In the genomic region with DNA sequence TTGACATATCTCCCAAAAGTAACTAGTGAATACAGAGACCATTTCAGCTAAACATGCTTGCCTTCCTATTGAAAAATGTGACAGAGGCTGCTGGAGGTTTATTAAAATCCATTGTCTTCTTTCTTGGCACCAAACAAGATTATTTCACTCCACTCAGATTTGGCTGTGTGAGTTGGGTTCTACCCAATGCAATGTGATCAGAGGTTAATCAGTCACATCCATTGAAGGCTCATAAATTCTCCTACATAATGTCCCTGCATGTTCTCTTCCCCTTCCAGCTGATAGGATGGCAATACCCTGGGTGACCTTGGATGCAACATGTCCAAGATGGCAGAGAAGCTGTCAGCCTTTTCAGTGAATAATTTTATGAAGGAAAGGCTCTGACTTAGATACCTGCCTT, we compare ENCODE assay signal across 36 cellular contexts. TPM values are rescaled to one million over a fixed set of nuclear protein-coding genes. Genes with fewer than 3 reads are reported as not detected.
"Had no signal": no experiment of that assay in that cellular context is flagged by ENCODE, and none has a peak within 500 bp of the region (broad histone marks: within the 10 kb centered on the region; RNA-seq: fewer than 3 reads in every experiment).

No MANE protein-coding gene starts in this region.

- DNase-seq: activated effector memory CD4-positive, alpha-beta T cell treated with anti-CD3 and anti-CD28 coated beads, Interleukin-2, amount 50 U/mL, for 16 hours; activated effector memory CD4-positive, alpha-beta T cell treated with Interleukin-2 at 50 U/mL for 16 hours; activated gamma-delta T cell; activated gamma-delta T cell treated with Interleukin-2 at 50 U/mL for 16 hours; activated naive CD4-positive, alpha-beta T cell; activated naive CD4-positive, alpha-beta T cell treated with anti-CD3 and anti-CD28 coated beads for 36 hours; activated naive CD4-positive, alpha-beta T cell treated with anti-CD3 and anti-CD28 coated beads, Interleukin-2, amount 10 ng/mL, durations not matched to agents 7 days and 5 days; activated naive CD4-positive, alpha-beta T cell treated with anti-CD3 and anti-CD28 coated beads, Interleukin-2, amount 50 U/mL, for 16 hours; activated naive CD4-positive, alpha-beta T cell treated with Interleukin-2 at 50 U/mL for 16 hours; activated naive CD8-positive, alpha-beta T cell treated with anti-CD3 and anti-CD28 coated beads for 36 hours; activated naive CD8-positive, alpha-beta T cell treated with anti-CD3 and anti-CD28 coated beads, Interleukin-2, amount 10 ng/mL, durations not matched to agents 7 days and 5 days; activated naive CD8-positive, alpha-beta T cell treated with anti-CD3 and anti-CD28 coated beads, Interleukin-2, amount 50 U/mL, for 24 hours; activated T-cell treated with anti-CD3 and anti-CD28 coated beads, Interleukin-2, amount 50 U/mL, for 1 hour; activated T-cell treated with anti-CD3 and anti-CD28 coated beads, Interleukin-2, amount 50 U/mL, for 24 hours; activated T-cell treated with anti-CD3 and anti-CD28 coated beads, Interleukin-2, amount 50 U/mL, for 4 hours; activated T-cell treated with anti-CD3 and anti-CD28 coated beads, Interleukin-2, amount 50 U/mL, for 48 hours; activated T-cell treated with anti-CD3 and anti-CD28 coated beads, Interleukin-2, amount 50 U/mL, for 72 hours; adrenal gland; amniotic stem cell; amygdala; anterior cingulate cortex; aorta; brain microvascular endothelial cell; caudate nucleus; central memory CD4-positive, alpha-beta T cell; cerebellar nuclear complex had no signal

- ATAC-seq: activated naive CD4-positive, alpha-beta T cell treated with anti-CD3 and anti-CD28 coated beads, Interleukin-2, amount 50 U/mL, for 72 hours; activated naive CD8-positive, alpha-beta T cell treated with anti-CD3 and anti-CD28 coated beads, Interleukin-2, amount 50 U/mL, for 24 hours; activated T-cell treated with anti-CD3 and anti-CD28 coated beads, Interleukin-2, amount 50 U/mL, for 4 hours; activated T-cell treated with anti-CD3 and anti-CD28 coated beads, Interleukin-2, amount 50 U/mL, for 72 hours; activated T-helper 17 cell treated with anti-CD3 and anti-CD28 coated beads, Interleukin-2, amount 50 U/mL, for 72 hours had no signal

- H3K27me3 ChIP-seq: adrenal gland, ascending aorta, brain microvascular endothelial cell, breast epithelium, cardiac muscle cell had no signal

- H3K4me3 ChIP-seq: adrenal gland, ascending aorta, breast epithelium, cardiac muscle cell had no signal

- H3K27ac ChIP-seq: adrenal gland, ascending aorta, brain microvascular endothelial cell, breast epithelium, cardiac muscle cell had no signal

- H3K4me1 ChIP-seq: adrenal gland, ascending aorta, breast epithelium had no signal

- H3K9me3 ChIP-seq: adrenal gland, ascending aorta, breast epithelium had no signal

- H3K36me3 ChIP-seq: adrenal gland, ascending aorta, brain microvascular endothelial cell, breast epithelium, cardiac muscle cell had no signal

RNA-seq across cellular contexts. Expression of gene TKTL2, which starts 54.5 kb away (rescaled TPM):
- total RNA-seq: activated naive CD4-positive, alpha-beta T cell treated with anti-CD3 and anti-CD28 coated beads for 36 hours; activated naive CD4-positive, alpha-beta T cell treated with anti-CD3 and anti-CD28 coated beads, Interleukin-2, amount 50 U/mL, for 72 hours; activated naive CD8-positive, alpha-beta T cell treated with anti-CD3 and anti-CD28 coated beads for 36 hours; activated naive CD8-positive, alpha-beta T cell treated with anti-CD3 and anti-CD28 coated beads, Interleukin-2, amount 10 ng/mL, durations not matched to agents 7 days and 5 days; activated T-cell treated with anti-CD3 and anti-CD28 coated beads, Interleukin-2, amount 50 U/mL, for 4 hours; activated T-cell treated with anti-CD3 and anti-CD28 coated beads, Interleukin-2, amount 50 U/mL, for 72 hours; activated T-helper 1 cell treated with anti-CD3 and anti-CD28 coated beads, Interleukin-12 subunit alpha, Interleukin-12 subunit beta, Interleukin-2, Interleukin-4 antibody, amounts not matched to agents 30 ng/mL and 10 ng/mL and 1 ng/mL, durations not matched to agents 14 hours and 24 hours and 36 hours; activated T-helper 17 cell treated with anti-CD3 and anti-CD28 coated beads, Interleukin-2, amount 50 U/mL, for 72 hours; activated T-helper 2 cell treated with anti-CD3 and anti-CD28 coated beads, Interferon-gamma antibody, Interleukin-2, Interleukin-4, amounts not matched to agents 10 μg/mL and 5 μg/mL and 100 μg/mL, durations not matched to agents 14 hours and 24 hours and 36 hours; adrenal gland; aorta; ascending aorta; astrocyte; cardiac muscle cell; cardiac septum; chondrocyte had no signal
